1 cellular context compared by ENCODE assay signal in the genomic region with DNA sequence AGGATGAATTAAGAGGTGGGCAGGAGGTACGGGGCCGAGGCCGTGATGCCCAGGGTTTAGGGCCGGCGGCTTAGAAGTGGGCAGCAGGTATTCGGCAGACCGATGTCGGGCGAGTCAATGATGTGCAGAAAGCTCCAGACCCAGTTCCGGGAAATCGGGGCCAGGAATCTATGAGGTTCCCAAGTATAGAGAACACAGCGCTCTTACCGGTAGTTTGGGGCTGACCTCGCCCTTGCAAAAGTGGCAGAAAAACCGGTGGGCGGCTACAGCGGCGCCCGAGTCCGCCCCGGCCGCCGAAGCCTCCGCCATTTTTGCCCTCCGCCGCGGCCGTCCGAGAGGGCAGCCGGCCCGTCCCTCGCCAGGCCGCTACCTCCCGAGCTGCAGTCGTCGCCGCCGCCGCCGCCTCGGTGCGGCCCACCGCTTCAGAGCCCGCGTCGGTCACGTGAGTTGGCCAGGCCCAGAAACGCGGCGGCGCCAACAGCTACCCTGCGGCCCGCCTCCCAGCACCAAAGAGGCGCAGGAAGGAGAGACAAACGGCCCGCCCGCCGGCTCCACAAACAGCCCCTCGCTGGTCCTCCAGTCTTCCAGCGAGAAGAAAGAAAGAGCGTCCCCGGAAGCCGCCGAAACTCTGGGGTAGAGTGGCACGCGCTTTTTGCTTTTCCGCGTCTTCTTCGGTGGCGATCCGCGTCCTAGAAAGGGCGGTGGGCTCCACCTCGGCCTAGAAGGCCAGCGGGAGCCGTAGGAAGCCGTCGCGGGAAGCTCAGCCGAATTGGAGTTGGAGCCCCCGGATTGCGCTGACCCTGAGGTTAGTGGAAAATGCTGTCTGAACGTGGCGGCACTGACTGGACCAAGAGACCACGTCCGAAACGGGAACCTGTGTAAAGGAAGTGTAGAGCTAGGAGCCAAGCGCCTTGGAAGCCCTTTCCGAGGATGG.
TF ChIP-seq lines count a peak whose summit lies in the region.

A gene with protein sequence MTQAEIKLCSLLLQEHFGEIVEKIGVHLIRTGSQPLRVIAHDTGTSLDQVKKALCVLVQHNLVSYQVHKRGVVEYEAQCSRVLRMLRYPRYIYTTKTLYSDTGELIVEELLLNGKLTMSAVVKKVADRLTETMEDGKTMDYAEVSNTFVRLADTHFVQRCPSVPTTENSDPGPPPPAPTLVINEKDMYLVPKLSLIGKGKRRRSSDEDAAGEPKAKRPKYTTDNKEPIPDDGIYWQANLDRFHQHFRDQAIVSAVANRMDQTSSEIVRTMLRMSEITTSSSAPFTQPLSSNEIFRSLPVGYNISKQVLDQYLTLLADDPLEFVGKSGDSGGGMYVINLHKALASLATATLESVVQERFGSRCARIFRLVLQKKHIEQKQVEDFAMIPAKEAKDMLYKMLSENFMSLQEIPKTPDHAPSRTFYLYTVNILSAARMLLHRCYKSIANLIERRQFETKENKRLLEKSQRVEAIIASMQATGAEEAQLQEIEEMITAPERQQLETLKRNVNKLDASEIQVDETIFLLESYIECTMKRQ (plus strand): TSS at position 636 of the 934 bp plus-strand sequence. CDS start 1,577 bp downstream, outside the sequence.
A gene (minus strand): TSS at position 531 of the 934 bp plus-strand sequence. CDS start 222 bp downstream, at position 309.

TF ChIP-seq in HepG2, 621 proteins besides CTCF, POLR2A, EP300 and RAD21 (continued from another document and continues in another):
- TF ChIP-seq, protein P1, sequence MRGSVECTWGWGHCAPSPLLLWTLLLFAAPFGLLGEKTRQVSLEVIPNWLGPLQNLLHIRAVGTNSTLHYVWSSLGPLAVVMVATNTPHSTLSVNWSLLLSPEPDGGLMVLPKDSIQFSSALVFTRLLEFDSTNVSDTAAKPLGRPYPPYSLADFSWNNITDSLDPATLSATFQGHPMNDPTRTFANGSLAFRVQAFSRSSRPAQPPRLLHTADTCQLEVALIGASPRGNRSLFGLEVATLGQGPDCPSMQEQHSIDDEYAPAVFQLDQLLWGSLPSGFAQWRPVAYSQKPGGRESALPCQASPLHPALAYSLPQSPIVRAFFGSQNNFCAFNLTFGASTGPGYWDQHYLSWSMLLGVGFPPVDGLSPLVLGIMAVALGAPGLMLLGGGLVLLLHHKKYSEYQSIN (CRISPR knock-in tag; IDR thresholded peaks at IDR 0.05; ENCODE audit: borderline replicate concordance) = no peak
- TF ChIP-seq RFX3 (CRISPR knock-in tag; IDR thresholded peaks at IDR 0.05) = no peak
- peak; percentile 70; the same call in 1 of the 2 replicates for TF ChIP-seq MTA1 (CRISPR knock-in tag; IDR thresholded peaks at IDR 0.05; ENCODE audit: borderline replicate concordance)
- TF ChIP-seq REXO4 (CRISPR knock-in tag; IDR thresholded peaks at IDR 0.05; ENCODE audit: borderline replicate concordance) = no peak
- TF ChIP-seq ZNF670 (CRISPR knock-in tag; IDR thresholded peaks at IDR 0.05; ENCODE audit: borderline replicate concordance) = no peak; the same call in 1 of the 2 replicates
- TF ChIP-seq YY1 (IDR thresholded peaks at IDR 0.05; ENCODE audit: insufficient read depth, insufficient replicate concordance, low read depth, low read length) = peak; percentile 90
- TF ChIP-seq HOXA5 (CRISPR knock-in tag; IDR thresholded peaks at IDR 0.05) = 0 out of 2 replicates have a peak, but pooled peaks have one; percentile 42
- no peak for TF ChIP-seq NFIC (IDR thresholded peaks at IDR 0.05; ENCODE audit: low read length)
- 0 out of 2 replicates have a peak, but pooled peaks have one; percentile 46 for TF ChIP-seq RXRB (CRISPR knock-in tag; IDR thresholded peaks at IDR 0.05; ENCODE audit: borderline replicate concordance)
- TF ChIP-seq, protein P2, sequence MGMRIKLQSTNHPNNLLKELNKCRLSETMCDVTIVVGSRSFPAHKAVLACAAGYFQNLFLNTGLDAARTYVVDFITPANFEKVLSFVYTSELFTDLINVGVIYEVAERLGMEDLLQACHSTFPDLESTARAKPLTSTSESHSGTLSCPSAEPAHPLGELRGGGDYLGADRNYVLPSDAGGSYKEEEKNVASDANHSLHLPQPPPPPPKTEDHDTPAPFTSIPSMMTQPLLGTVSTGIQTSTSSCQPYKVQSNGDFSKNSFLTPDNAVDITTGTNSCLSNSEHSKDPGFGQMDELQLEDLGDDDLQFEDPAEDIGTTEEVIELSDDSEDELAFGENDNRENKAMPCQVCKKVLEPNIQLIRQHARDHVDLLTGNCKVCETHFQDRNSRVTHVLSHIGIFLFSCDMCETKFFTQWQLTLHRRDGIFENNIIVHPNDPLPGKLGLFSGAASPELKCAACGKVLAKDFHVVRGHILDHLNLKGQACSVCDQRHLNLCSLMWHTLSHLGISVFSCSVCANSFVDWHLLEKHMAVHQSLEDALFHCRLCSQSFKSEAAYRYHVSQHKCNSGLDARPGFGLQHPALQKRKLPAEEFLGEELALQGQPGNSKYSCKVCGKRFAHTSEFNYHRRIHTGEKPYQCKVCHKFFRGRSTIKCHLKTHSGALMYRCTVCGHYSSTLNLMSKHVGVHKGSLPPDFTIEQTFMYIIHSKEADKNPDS (CRISPR knock-in tag; IDR thresholded peaks at IDR 0.05) = no peak
- TF ChIP-seq TBP (CRISPR knock-in tag; IDR thresholded peaks at IDR 0.05) = no peak
- TF ChIP-seq ELF1 (CRISPR knock-in tag; IDR thresholded peaks at IDR 0.05) = peak; percentile 81
- TF ChIP-seq, protein P3, sequence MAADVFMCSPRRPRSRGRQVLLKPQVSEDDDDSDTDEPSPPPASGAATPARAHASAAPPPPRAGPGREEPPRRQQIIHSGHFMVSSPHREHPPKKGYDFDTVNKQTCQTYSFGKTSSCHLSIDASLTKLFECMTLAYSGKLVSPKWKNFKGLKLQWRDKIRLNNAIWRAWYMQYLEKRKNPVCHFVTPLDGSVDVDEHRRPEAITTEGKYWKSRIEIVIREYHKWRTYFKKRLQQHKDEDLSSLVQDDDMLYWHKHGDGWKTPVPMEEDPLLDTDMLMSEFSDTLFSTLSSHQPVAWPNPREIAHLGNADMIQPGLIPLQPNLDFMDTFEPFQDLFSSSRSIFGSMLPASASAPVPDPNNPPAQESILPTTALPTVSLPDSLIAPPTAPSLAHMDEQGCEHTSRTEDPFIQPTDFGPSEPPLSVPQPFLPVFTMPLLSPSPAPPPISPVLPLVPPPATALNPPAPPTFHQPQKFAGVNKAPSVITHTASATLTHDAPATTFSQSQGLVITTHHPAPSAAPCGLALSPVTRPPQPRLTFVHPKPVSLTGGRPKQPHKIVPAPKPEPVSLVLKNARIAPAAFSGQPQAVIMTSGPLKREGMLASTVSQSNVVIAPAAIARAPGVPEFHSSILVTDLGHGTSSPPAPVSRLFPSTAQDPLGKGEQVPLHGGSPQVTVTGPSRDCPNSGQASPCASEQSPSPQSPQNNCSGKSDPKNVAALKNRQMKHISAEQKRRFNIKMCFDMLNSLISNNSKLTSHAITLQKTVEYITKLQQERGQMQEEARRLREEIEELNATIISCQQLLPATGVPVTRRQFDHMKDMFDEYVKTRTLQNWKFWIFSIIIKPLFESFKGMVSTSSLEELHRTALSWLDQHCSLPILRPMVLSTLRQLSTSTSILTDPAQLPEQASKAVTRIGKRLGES (CRISPR knock-in tag; IDR thresholded peaks at IDR 0.05; ENCODE audit: borderline replicate concordance) = no peak
- peak; percentile 45; the same call in 1 of the 2 replicates for TF ChIP-seq HDAC2 (CRISPR knock-in tag; IDR thresholded peaks at IDR 0.05)
- no peak for TF ChIP-seq SMAD9 (CRISPR knock-in tag; IDR thresholded peaks at IDR 0.05)
- TF ChIP-seq, protein P4, sequence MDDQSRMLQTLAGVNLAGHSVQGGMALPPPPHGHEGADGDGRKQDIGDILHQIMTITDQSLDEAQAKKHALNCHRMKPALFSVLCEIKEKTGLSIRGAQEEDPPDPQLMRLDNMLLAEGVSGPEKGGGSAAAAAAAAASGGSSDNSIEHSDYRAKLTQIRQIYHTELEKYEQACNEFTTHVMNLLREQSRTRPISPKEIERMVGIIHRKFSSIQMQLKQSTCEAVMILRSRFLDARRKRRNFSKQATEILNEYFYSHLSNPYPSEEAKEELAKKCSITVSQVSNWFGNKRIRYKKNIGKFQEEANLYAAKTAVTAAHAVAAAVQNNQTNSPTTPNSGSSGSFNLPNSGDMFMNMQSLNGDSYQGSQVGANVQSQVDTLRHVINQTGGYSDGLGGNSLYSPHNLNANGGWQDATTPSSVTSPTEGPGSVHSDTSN (CRISPR knock-in tag; IDR thresholded peaks at IDR 0.05; ENCODE audit: borderline replicate concordance) = no peak
- no peak for TF ChIP-seq IKZF4 (CRISPR knock-in tag; IDR thresholded peaks at IDR 0.05; ENCODE audit: borderline replicate concordance, low read depth, not compliant biosample characterization)
- no peak for TF ChIP-seq ZNF589 (CRISPR knock-in tag; conservative IDR thresholded peaks at IDR 0.05)
- peak; percentile 57; the same call in 1 of the 2 replicates for TF ChIP-seq ZNF292 (CRISPR knock-in tag; IDR thresholded peaks at IDR 0.05; ENCODE audit: borderline replicate concordance, low read depth)
- TF ChIP-seq U2AF2 (IDR thresholded peaks at IDR 0.05; ENCODE audit: low read depth, low read length) = no peak
- 0 out of 2 replicates have a peak, but pooled peaks have one; percentile 67 for TF ChIP-seq RFXAP (CRISPR knock-in tag; IDR thresholded peaks at IDR 0.05; ENCODE audit: borderline replicate concordance)
- TF ChIP-seq ZNF367 (CRISPR knock-in tag; IDR thresholded peaks at IDR 0.05; ENCODE audit: borderline replicate concordance) = no peak
- no peak for TF ChIP-seq NR1H2 (CRISPR knock-in tag; IDR thresholded peaks at IDR 0.05; ENCODE audit: borderline replicate concordance, low read depth)
- TF ChIP-seq ZNF549 (CRISPR knock-in tag; IDR thresholded peaks at IDR 0.05) = no peak
- no peak for TF ChIP-seq ZNF20 (CRISPR knock-in tag; IDR thresholded peaks at IDR 0.05)
- no peak for TF ChIP-seq ZNF30 (CRISPR knock-in tag; IDR thresholded peaks at IDR 0.05)
- TF ChIP-seq MZF1 (CRISPR knock-in tag; IDR thresholded peaks at IDR 0.05; ENCODE audit: borderline replicate concordance) = no peak
- TF ChIP-seq JUNB (CRISPR knock-in tag; IDR thresholded peaks at IDR 0.05; ENCODE audit: borderline replicate concordance) = no peak
- no peak for TF ChIP-seq ZNF207 (IDR thresholded peaks at IDR 0.05; ENCODE audit: borderline replicate concordance)
- TF ChIP-seq ZNF354B (CRISPR knock-in tag; IDR thresholded peaks at IDR 0.05) = no peak
- no peak for TF ChIP-seq KAT2B (IDR thresholded peaks at IDR 0.05; ENCODE audit: borderline replicate concordance, low read depth, low read length)
- peak; percentile 59; the same call in 1 of the 2 replicates for TF ChIP-seq ZSCAN29 (CRISPR knock-in tag; conservative IDR thresholded peaks at IDR 0.05)
- peak; percentile 75; the same call in 1 of the 2 replicates for TF ChIP-seq ZSCAN20 (CRISPR knock-in tag; IDR thresholded peaks at IDR 0.05; ENCODE audit: borderline replicate concordance)
- TF ChIP-seq NCOA2 (CRISPR knock-in tag; IDR thresholded peaks at IDR 0.05) = peak; percentile 55
- TF ChIP-seq NRL (CRISPR knock-in tag; IDR thresholded peaks at IDR 0.05; ENCODE audit: borderline replicate concordance) = peak; percentile 82; the same call in 1 of the 2 replicates
- TF ChIP-seq ZBTB42 (CRISPR knock-in tag; IDR thresholded peaks at IDR 0.05) = no peak
- peak; percentile 49; the same call in 1 of the 2 replicates for TF ChIP-seq ZNF773 (CRISPR knock-in tag; IDR thresholded peaks at IDR 0.05; ENCODE audit: borderline replicate concordance)
- TF ChIP-seq RCOR2 (CRISPR knock-in tag; IDR thresholded peaks at IDR 0.05) = no peak
- peak; percentile 93 for TF ChIP-seq ZNF501 (CRISPR knock-in tag; IDR thresholded peaks at IDR 0.05)
- TF ChIP-seq ZNF232 (CRISPR knock-in tag; IDR thresholded peaks at IDR 0.05; ENCODE audit: borderline replicate concordance) = 0 out of 2 replicates have a peak, but pooled peaks have one; percentile 59
- no peak for TF ChIP-seq ZNF510 (CRISPR knock-in tag; IDR thresholded peaks at IDR 0.05; ENCODE audit: low read depth)
- TF ChIP-seq ZNF451 (CRISPR knock-in tag; IDR thresholded peaks at IDR 0.05) = peak; percentile 98
- peak; percentile 4; the same call in 1 of the 2 replicates for TF ChIP-seq ZMYM4 (CRISPR knock-in tag; IDR thresholded peaks at IDR 0.05)
- TF ChIP-seq EED (CRISPR knock-in tag; IDR thresholded peaks at IDR 0.05) = peak; percentile 64; the same call in 1 of the 2 replicates
- TF ChIP-seq ZFX (CRISPR knock-in tag; IDR thresholded peaks at IDR 0.05; ENCODE audit: low read depth) = peak; percentile 99
- TF ChIP-seq NCOA5 (CRISPR knock-in tag; IDR thresholded peaks at IDR 0.05) = no peak
- TF ChIP-seq MLLT10 (CRISPR knock-in tag; IDR thresholded peaks at IDR 0.05) = no peak
- no peak for TF ChIP-seq HMGA1 (CRISPR knock-in tag; conservative IDR thresholded peaks at IDR 0.05)
- TF ChIP-seq POGZ (CRISPR knock-in tag; IDR thresholded peaks at IDR 0.05) = peak; percentile 41; the same call in 1 of the 2 replicates
- no peak for TF ChIP-seq SMARCE1 (IDR thresholded peaks at IDR 0.05; ENCODE audit: borderline replicate concordance)
- TF ChIP-seq KLF9 (CRISPR knock-in tag; IDR thresholded peaks at IDR 0.05; ENCODE audit: low read depth) = 0 out of 2 replicates have a peak, but pooled peaks have one; percentile 35
- TF ChIP-seq ZNF747 (CRISPR knock-in tag; IDR thresholded peaks at IDR 0.05; ENCODE audit: borderline replicate concordance) = 0 out of 2 replicates have a peak, but pooled peaks have one; percentile 26
- TF ChIP-seq, protein P5, sequence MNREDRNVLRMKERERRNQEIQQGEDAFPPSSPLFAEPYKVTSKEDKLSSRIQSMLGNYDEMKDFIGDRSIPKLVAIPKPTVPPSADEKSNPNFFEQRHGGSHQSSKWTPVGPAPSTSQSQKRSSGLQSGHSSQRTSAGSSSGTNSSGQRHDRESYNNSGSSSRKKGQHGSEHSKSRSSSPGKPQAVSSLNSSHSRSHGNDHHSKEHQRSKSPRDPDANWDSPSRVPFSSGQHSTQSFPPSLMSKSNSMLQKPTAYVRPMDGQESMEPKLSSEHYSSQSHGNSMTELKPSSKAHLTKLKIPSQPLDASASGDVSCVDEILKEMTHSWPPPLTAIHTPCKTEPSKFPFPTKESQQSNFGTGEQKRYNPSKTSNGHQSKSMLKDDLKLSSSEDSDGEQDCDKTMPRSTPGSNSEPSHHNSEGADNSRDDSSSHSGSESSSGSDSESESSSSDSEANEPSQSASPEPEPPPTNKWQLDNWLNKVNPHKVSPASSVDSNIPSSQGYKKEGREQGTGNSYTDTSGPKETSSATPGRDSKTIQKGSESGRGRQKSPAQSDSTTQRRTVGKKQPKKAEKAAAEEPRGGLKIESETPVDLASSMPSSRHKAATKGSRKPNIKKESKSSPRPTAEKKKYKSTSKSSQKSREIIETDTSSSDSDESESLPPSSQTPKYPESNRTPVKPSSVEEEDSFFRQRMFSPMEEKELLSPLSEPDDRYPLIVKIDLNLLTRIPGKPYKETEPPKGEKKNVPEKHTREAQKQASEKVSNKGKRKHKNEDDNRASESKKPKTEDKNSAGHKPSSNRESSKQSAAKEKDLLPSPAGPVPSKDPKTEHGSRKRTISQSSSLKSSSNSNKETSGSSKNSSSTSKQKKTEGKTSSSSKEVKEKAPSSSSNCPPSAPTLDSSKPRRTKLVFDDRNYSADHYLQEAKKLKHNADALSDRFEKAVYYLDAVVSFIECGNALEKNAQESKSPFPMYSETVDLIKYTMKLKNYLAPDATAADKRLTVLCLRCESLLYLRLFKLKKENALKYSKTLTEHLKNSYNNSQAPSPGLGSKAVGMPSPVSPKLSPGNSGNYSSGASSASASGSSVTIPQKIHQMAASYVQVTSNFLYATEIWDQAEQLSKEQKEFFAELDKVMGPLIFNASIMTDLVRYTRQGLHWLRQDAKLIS (CRISPR knock-in tag; IDR thresholded peaks at IDR 0.05) = peak; percentile 31; the same call in 1 of the 2 replicates
- peak; percentile 67; the same call in 1 of the 2 replicates for TF ChIP-seq GFI1 (CRISPR knock-in tag; IDR thresholded peaks at IDR 0.05; ENCODE audit: borderline replicate concordance)
- peak; percentile 68; the same call in 1 of the 2 replicates for TF ChIP-seq ZBTB38 (CRISPR knock-in tag; IDR thresholded peaks at IDR 0.05)
